1 cellular context compared by ENCODE assay signal in genomic region chr21:25607151-25607811, GRCh38.
TF ChIP-seq lines count a peak whose summit lies in the region.

Gene MRPL39, minus strand, starts transcription at chr21:25607481. Its CDS starts 6 bp downstream, at chr21:25607475.

TF ChIP-seq in A549, 52 proteins besides CTCF, POLR2A, EP300 and RAD21 (continued from another document):
- TF ChIP-seq HMGXB4 (CRISPR knock-in tag; IDR thresholded peaks at IDR 0.05; ENCODE audit: borderline replicate concordance), result peak; percentile 72; the same call in 1 of the 2 replicates
- TF ChIP-seq HOXB13 (CRISPR knock-in tag; IDR thresholded peaks at IDR 0.05; ENCODE audit: low read depth), result no peak
- TF ChIP-seq HEYL (CRISPR knock-in tag; IDR thresholded peaks at IDR 0.05), result no peak
- TF ChIP-seq ZC3H11A (IDR thresholded peaks at IDR 0.05), result no peak
- no peak for TF ChIP-seq POLR2AphosphoS2 (conservative IDR thresholded peaks at IDR 0.05; ENCODE audit: low read length)
- TF ChIP-seq FOSB (CRISPR knock-in tag; IDR thresholded peaks at IDR 0.05), result no peak
- no peak for TF ChIP-seq RCOR1 (IDR thresholded peaks at IDR 0.05; ENCODE audit: low read depth, low read length)
- TF ChIP-seq CHD2 (IDR thresholded peaks at IDR 0.05; ENCODE audit: low read length, partially characterized antibody), result no peak
- no peak for TF ChIP-seq BCL3 (IDR thresholded peaks at IDR 0.05)
- TF ChIP-seq BHLHE40 (IDR thresholded peaks at IDR 0.05; ENCODE audit: low read depth, low read length), result no peak
- no peak for TF ChIP-seq FOSL2 (IDR thresholded peaks at IDR 0.05)
- TF ChIP-seq FOSL2 (CRISPR knock-in tag; IDR thresholded peaks at IDR 0.05), result no peak
- no peak for TF ChIP-seq ZFP36 (IDR thresholded peaks at IDR 0.05; ENCODE audit: borderline replicate concordance, partially characterized antibody)
- TF ChIP-seq JUNB (IDR thresholded peaks at IDR 0.05), result no peak
- TF ChIP-seq FOXS1 (CRISPR knock-in tag; IDR thresholded peaks at IDR 0.05), result no peak
- TF ChIP-seq REST (IDR thresholded peaks at IDR 0.05), result no peak
- peak; percentile 95 for TF ChIP-seq KDM5A (IDR thresholded peaks at IDR 0.05)
- no peak for TF ChIP-seq CEBPB (IDR thresholded peaks at IDR 0.05)
- no peak for TF ChIP-seq ESRRA (IDR thresholded peaks at IDR 0.05; ENCODE audit: borderline replicate concordance, low read length)
- TF ChIP-seq SMC3 (IDR thresholded peaks at IDR 0.05), result peak; percentile 20; the same call in 1 of the 3 replicates
- TF ChIP-seq CBX2 (IDR thresholded peaks at IDR 0.05; ENCODE audit: borderline replicate concordance, low read depth), result no peak
- TF ChIP-seq SREBF2 (IDR thresholded peaks at IDR 0.05), result no peak
- TF ChIP-seq JUN (IDR thresholded peaks at IDR 0.05), result peak in 1 of 2 experiments; percentile 74; a peak in 3 of 5 replicates
- TF ChIP-seq ZNF302 (CRISPR knock-in tag; IDR thresholded peaks at IDR 0.05), result no peak
- TF ChIP-seq ZSCAN20 (CRISPR knock-in tag; IDR thresholded peaks at IDR 0.05), result no peak
TF ChIP-seq in A549: peak in this region for 9.
